16 cellular contexts compared by ENCODE assay signal in genomic region chr2:231433990-231434389, GRCh38. TPM values are rescaled to one million over a fixed set of nuclear protein-coding genes. Genes with fewer than 3 reads are reported as not detected.
DNase-seq lines count a peak whose midpoint lies in the region; ATAC-seq and TF ChIP-seq lines count a peak whose summit lies in the region.
"Had no signal": no experiment of that assay in that cellular context is flagged by ENCODE, and none has a peak within 500 bp of the region (broad histone marks: within the 10 kb centered on the region; RNA-seq: fewer than 3 reads in every experiment).

No MANE protein-coding gene starts in this region.

- H3K27ac Mint-ChIP-seq in activated CD8-positive, alpha-beta T cell treated with anti-CD3 and anti-CD28 coated beads for 36 hours = no peak overlapping the region
- no peak overlapping the region for H3K27ac Mint-ChIP-seq in activated CD8-positive, alpha-beta T cell treated with anti-CD3 and anti-CD28 coated beads, Interleukin-2, amount 10 ng/mL, durations not matched to agents 7 days and 5 days
- no peak overlapping the region for H3K27ac Mint-ChIP-seq in activated naive CD8-positive, alpha-beta T cell treated with anti-CD3 and anti-CD28 coated beads, Interleukin-2, amount 50 U/mL, for 24 hours
- no peak overlapping the region for H3K27ac Mint-ChIP-seq in activated naive CD8-positive, alpha-beta T cell treated with anti-CD3 and anti-CD28 coated beads for 36 hours
- H3K27ac Mint-ChIP-seq in GM23338 = no peak overlapping the region
- H3K27ac Mint-ChIP-seq in stimulated activated effector memory CD8-positive, alpha-beta T cell treated with anti-CD3 and anti-CD28 coated beads, Interleukin-12 subunit alpha, Interleukin-12 subunit beta, amount 100 ng/mL, for 72 hours = no peak overlapping the region
- H3K27ac Mint-ChIP-seq: CD4-positive, CD25-positive, alpha-beta regulatory T cell; H9 had no signal

- peaks cover 6% of the 10 kb centered on the region for H3K4me1 Mint-ChIP-seq in activated CD8-positive, alpha-beta T cell treated with anti-CD3 and anti-CD28 coated beads for 36 hours (ENCODE audit: low read depth)
- peaks cover 5% of the 10 kb centered on the region for H3K4me1 Mint-ChIP-seq in activated CD8-positive, alpha-beta T cell treated with anti-CD3 and anti-CD28 coated beads, Interleukin-2, amount 10 ng/mL, durations not matched to agents 7 days and 5 days (ENCODE audit: low read depth)
- H3K4me1 Mint-ChIP-seq in activated naive CD8-positive, alpha-beta T cell treated with anti-CD3 and anti-CD28 coated beads, Interleukin-2, amount 50 U/mL, for 24 hours = peaks cover 4% of the 10 kb centered on the region
- H3K4me1 Mint-ChIP-seq in activated naive CD8-positive, alpha-beta T cell treated with anti-CD3 and anti-CD28 coated beads for 36 hours = peaks cover 7% of the 10 kb centered on the region
- peaks cover 6% of the 10 kb centered on the region for H3K4me1 Mint-ChIP-seq in GM23338
- H3K4me1 Mint-ChIP-seq in stimulated activated effector memory CD8-positive, alpha-beta T cell treated with anti-CD3 and anti-CD28 coated beads, Interleukin-12 subunit alpha, Interleukin-12 subunit beta, amount 100 ng/mL, for 72 hours = no peaks in the 10 kb centered on the region

- no peaks in the 10 kb centered on the region for H3K4me1 ChIP-seq in GM23338 (ENCODE audit: insufficient read depth)
- H3K4me1 ChIP-seq: BLaER1 treated with 17β-estradiol and CSF1 and Interleukin-3, amounts not matched to agents 10 nM and 100 nM had no signal

- H3K27ac ChIP-seq in GM23338 (ENCODE audit: low read depth) = no peak overlapping the region
- H3K27ac ChIP-seq: BLaER1 treated with 17β-estradiol and CSF1 and Interleukin-3, amounts not matched to agents 10 nM and 100 nM had no signal

- no peak for DNase-seq in activated CD8-positive, alpha-beta T cell treated with anti-CD3 and anti-CD28 coated beads for 36 hours
- no peak for DNase-seq in activated CD8-positive, alpha-beta T cell treated with anti-CD3 and anti-CD28 coated beads, Interleukin-2, amount 10 ng/mL, durations not matched to agents 7 days and 5 days
- DNase-seq in activated naive CD8-positive, alpha-beta T cell treated with anti-CD3 and anti-CD28 coated beads, Interleukin-2, amount 50 U/mL, for 24 hours = no peak
- DNase-seq in activated naive CD8-positive, alpha-beta T cell treated with anti-CD3 and anti-CD28 coated beads for 36 hours = no peak
- DNase-seq in GM23338 (ENCODE audit: low spot score) = no peak
- no peak for DNase-seq in stimulated activated effector memory CD8-positive, alpha-beta T cell treated with anti-CD3 and anti-CD28 coated beads, Interleukin-12 subunit alpha, Interleukin-12 subunit beta, amount 100 ng/mL, for 72 hours (ENCODE audit: low spot score in 2 of 2)
- DNase-seq: 8988T; ACHN; Calu3; CD4-positive, CD25-positive, alpha-beta regulatory T cell; DMS 273 treated with DMSO at 0.1 percent for 48 hours; GOT3; H9 had no signal

- H4K20me1 ChIP-seq in GM23338 (replicated peaks; ENCODE audit: insufficient read depth) = no peaks in the 10 kb centered on the region
- H4K20me1 ChIP-seq: BLaER1 treated with 17β-estradiol and CSF1 and Interleukin-3, amounts not matched to agents 10 nM and 100 nM had no signal

- no peak overlapping the region for H3K4me2 ChIP-seq in GM23338
- H3K4me2 ChIP-seq: BLaER1 treated with 17β-estradiol and CSF1 and Interleukin-3, amounts not matched to agents 10 nM and 100 nM had no signal

- POLR2A ChIA-PET in activated CD8-positive, alpha-beta T cell treated with anti-CD3 and anti-CD28 coated beads for 36 hours (lab: Charles Lee) = interaction anchor here (0.6 kb wide), 1 partner anchor 377 kb away, joined by 3 read pairs; no protein-coding TSS in a partner anchor
- POLR2A ChIA-PET in activated CD8-positive, alpha-beta T cell treated with anti-CD3 and anti-CD28 coated beads, Interleukin-2, amount 10 ng/mL, durations not matched to agents 7 days and 5 days (lab: Charles Lee) = no interaction called here

- H3F3A ChIP-seq in GM23338 (replicated peaks; ENCODE audit: low read depth) = 0 out of 2 replicates have a peak, but pooled peaks cover 8% of the 10 kb centered on the region

- no peaks in the 10 kb centered on the region for H3K27me3 ChIP-seq in GM23338 (ENCODE audit: insufficient read depth)
- H3K27me3 ChIP-seq: BLaER1 treated with 17β-estradiol and CSF1 and Interleukin-3, amounts not matched to agents 10 nM and 100 nM had no signal

- no peaks in the 10 kb centered on the region for H3K27me3 Mint-ChIP-seq in activated CD8-positive, alpha-beta T cell treated with anti-CD3 and anti-CD28 coated beads for 36 hours
- H3K27me3 Mint-ChIP-seq in activated CD8-positive, alpha-beta T cell treated with anti-CD3 and anti-CD28 coated beads, Interleukin-2, amount 10 ng/mL, durations not matched to agents 7 days and 5 days (ENCODE audit: low read depth) = no peaks in the 10 kb centered on the region
- H3K27me3 Mint-ChIP-seq in activated naive CD8-positive, alpha-beta T cell treated with anti-CD3 and anti-CD28 coated beads, Interleukin-2, amount 50 U/mL, for 24 hours = peaks cover 10% of the 10 kb centered on the region
- no peaks in the 10 kb centered on the region for H3K27me3 Mint-ChIP-seq in activated naive CD8-positive, alpha-beta T cell treated with anti-CD3 and anti-CD28 coated beads for 36 hours
- H3K27me3 Mint-ChIP-seq in GM23338 (ENCODE audit: insufficient read depth, low read depth, poor library complexity) = peaks cover 9% of the 10 kb centered on the region

- peaks cover 17% of the 10 kb centered on the region for H3K9me3 Mint-ChIP-seq in activated CD8-positive, alpha-beta T cell treated with anti-CD3 and anti-CD28 coated beads for 36 hours
- peaks cover 6% of the 10 kb centered on the region for H3K9me3 Mint-ChIP-seq in activated CD8-positive, alpha-beta T cell treated with anti-CD3 and anti-CD28 coated beads, Interleukin-2, amount 10 ng/mL, durations not matched to agents 7 days and 5 days (ENCODE audit: insufficient read depth)
- peaks cover 17% of the 10 kb centered on the region for H3K9me3 Mint-ChIP-seq in activated naive CD8-positive, alpha-beta T cell treated with anti-CD3 and anti-CD28 coated beads, Interleukin-2, amount 50 U/mL, for 24 hours
- H3K9me3 Mint-ChIP-seq in activated naive CD8-positive, alpha-beta T cell treated with anti-CD3 and anti-CD28 coated beads for 36 hours = peaks cover 15% of the 10 kb centered on the region
- peaks cover 9% of the 10 kb centered on the region; the same call in 2 of the 3 replicates for H3K9me3 Mint-ChIP-seq in GM23338
- H3K9me3 Mint-ChIP-seq in stimulated activated effector memory CD8-positive, alpha-beta T cell treated with anti-CD3 and anti-CD28 coated beads, Interleukin-12 subunit alpha, Interleukin-12 subunit beta, amount 100 ng/mL, for 72 hours = peaks cover 13% of the 10 kb centered on the region

- CTCF ChIA-PET in activated CD8-positive, alpha-beta T cell treated with anti-CD3 and anti-CD28 coated beads for 36 hours (lab: Charles Lee) = no interaction called here
- CTCF ChIA-PET in activated CD8-positive, alpha-beta T cell treated with anti-CD3 and anti-CD28 coated beads, Interleukin-2, amount 10 ng/mL, durations not matched to agents 7 days and 5 days (lab: Charles Lee) = interaction anchor here (1.6 kb wide), 1 partner anchor 18 kb away, joined by 4 read pairs; no protein-coding TSS in a partner anchor

- H2AFZ ChIP-seq in GM23338 = 0 out of 2 replicates have a peak overlapping the region, but pooled peaks have one; percentile 32

- H3K79me2 ChIP-seq in GM23338 (replicated peaks; ENCODE audit: insufficient read depth) = no peaks in the 10 kb centered on the region

- no peak overlapping the region for H3K4me3 ChIP-seq in GM23338
- H3K4me3 ChIP-seq: BLaER1 treated with 17β-estradiol and CSF1 and Interleukin-3, amounts not matched to agents 10 nM and 100 nM; GM12878 had no signal

- no peaks in the 10 kb centered on the region for H3K9me2 ChIP-seq in GM23338 (ENCODE audit: insufficient read depth)

- H3K36me3 Mint-ChIP-seq in activated CD8-positive, alpha-beta T cell treated with anti-CD3 and anti-CD28 coated beads for 36 hours (ENCODE audit: low read depth) = peaks cover 7% of the 10 kb centered on the region
- H3K36me3 Mint-ChIP-seq in activated CD8-positive, alpha-beta T cell treated with anti-CD3 and anti-CD28 coated beads, Interleukin-2, amount 10 ng/mL, durations not matched to agents 7 days and 5 days (ENCODE audit: low read depth) = peaks cover 4% of the 10 kb centered on the region
- H3K36me3 Mint-ChIP-seq in activated naive CD8-positive, alpha-beta T cell treated with anti-CD3 and anti-CD28 coated beads, Interleukin-2, amount 50 U/mL, for 24 hours (ENCODE audit: low read depth) = peaks cover 6% of the 10 kb centered on the region
- H3K36me3 Mint-ChIP-seq in activated naive CD8-positive, alpha-beta T cell treated with anti-CD3 and anti-CD28 coated beads for 36 hours = peaks cover 5% of the 10 kb centered on the region
- no peaks in the 10 kb centered on the region; the same call in 1 of the 3 replicates for H3K36me3 Mint-ChIP-seq in GM23338 (ENCODE audit: low read depth)
- H3K36me3 Mint-ChIP-seq in stimulated activated effector memory CD8-positive, alpha-beta T cell treated with anti-CD3 and anti-CD28 coated beads, Interleukin-12 subunit alpha, Interleukin-12 subunit beta, amount 100 ng/mL, for 72 hours = no peaks in the 10 kb centered on the region
- H3K36me3 Mint-ChIP-seq: CD4-positive, CD25-positive, alpha-beta regulatory T cell had no signal

- peak; percentile 51 for ATAC-seq in activated CD8-positive, alpha-beta T cell treated with anti-CD3 and anti-CD28 coated beads for 36 hours
- ATAC-seq in activated CD8-positive, alpha-beta T cell treated with anti-CD3 and anti-CD28 coated beads, Interleukin-2, amount 10 ng/mL, durations not matched to agents 7 days and 5 days = no peak
- ATAC-seq in activated naive CD8-positive, alpha-beta T cell treated with anti-CD3 and anti-CD28 coated beads, Interleukin-2, amount 50 U/mL, for 24 hours = peak; percentile 43
- ATAC-seq in GM23338 = no peak
- peak; percentile 51 for ATAC-seq in stimulated activated effector memory CD8-positive, alpha-beta T cell treated with anti-CD3 and anti-CD28 coated beads, Interleukin-12 subunit alpha, Interleukin-12 subunit beta, amount 100 ng/mL, for 72 hours
- ATAC-seq in GM21576 (IDR thresholded peaks at IDR 0.05; ENCODE audit: unreplicated experiment) = no peak
- ATAC-seq: GM12878 had no signal

- H3K36me3 ChIP-seq in GM23338 (ENCODE audit: insufficient read depth) = no peaks in the 10 kb centered on the region
- H3K36me3 ChIP-seq: BLaER1 treated with 17β-estradiol and CSF1 and Interleukin-3, amounts not matched to agents 10 nM and 100 nM had no signal

- intact Hi-C loops in activated CD8-positive, alpha-beta T cell treated with anti-CD3 and anti-CD28 coated beads for 36 hours (cut with micrococcal nuclease) = no loop called here

- H3K4me3 Mint-ChIP-seq in activated CD8-positive, alpha-beta T cell treated with anti-CD3 and anti-CD28 coated beads for 36 hours = no peak overlapping the region
- H3K4me3 Mint-ChIP-seq in activated CD8-positive, alpha-beta T cell treated with anti-CD3 and anti-CD28 coated beads, Interleukin-2, amount 10 ng/mL, durations not matched to agents 7 days and 5 days = no peak overlapping the region
- no peak overlapping the region for H3K4me3 Mint-ChIP-seq in activated naive CD8-positive, alpha-beta T cell treated with anti-CD3 and anti-CD28 coated beads, Interleukin-2, amount 50 U/mL, for 24 hours
- H3K4me3 Mint-ChIP-seq in activated naive CD8-positive, alpha-beta T cell treated with anti-CD3 and anti-CD28 coated beads for 36 hours = no peak overlapping the region
- H3K4me3 Mint-ChIP-seq in GM23338 = no peak overlapping the region
- no peak overlapping the region for H3K4me3 Mint-ChIP-seq in stimulated activated effector memory CD8-positive, alpha-beta T cell treated with anti-CD3 and anti-CD28 coated beads, Interleukin-12 subunit alpha, Interleukin-12 subunit beta, amount 100 ng/mL, for 72 hours
- H3K4me3 Mint-ChIP-seq: CD4-positive, CD25-positive, alpha-beta regulatory T cell; H9 had no signal

- no peak for TF ChIP-seq CTCF in activated CD8-positive, alpha-beta T cell treated with anti-CD3 and anti-CD28 coated beads for 36 hours (IDR thresholded peaks at IDR 0.05)
- no peak for TF ChIP-seq CTCF in GM23338 (conservative IDR thresholded peaks at IDR 0.05; ENCODE audit: low read depth in 2 of 2)

RNA-seq across cellular contexts. Expression of gene NCL, which starts 30.3 kb away (rescaled TPM):
- total RNA-seq in activated CD8-positive, alpha-beta T cell treated with anti-CD3 and anti-CD28 coated beads for 36 hours = 1,000 to 10,000 TPM; 1,312 to 1,361 TPM
- 100 to 1,000 TPM; 665 to 686 TPM for total RNA-seq in activated CD8-positive, alpha-beta T cell treated with anti-CD3 and anti-CD28 coated beads, Interleukin-2, amount 10 ng/mL, durations not matched to agents 7 days and 5 days
- total RNA-seq in activated naive CD8-positive, alpha-beta T cell treated with anti-CD3 and anti-CD28 coated beads for 36 hours = 1,000 to 10,000 TPM; 2,049 to 2,118 TPM
- 439 and 678 TPM in 2 replicates for total RNA-seq in GM23338 (2014; rRNA removed; shearing (Covaris generic))
- polyA plus RNA-seq in GM23338 (2016; fragmentation: Nextera tagmentation; extraction: Ambion mirVana) = 2,192 and 2,269 TPM in 2 replicates

RNA-seq across cellular contexts. Expression of gene B3GNT7, which starts 38.5 kb away (rescaled TPM):
- under 1 TPM in 1 of 2 experiments, not detected in 1; 0.29 TPM for total RNA-seq in activated CD8-positive, alpha-beta T cell treated with anti-CD3 and anti-CD28 coated beads for 36 hours
- total RNA-seq in activated CD8-positive, alpha-beta T cell treated with anti-CD3 and anti-CD28 coated beads, Interleukin-2, amount 10 ng/mL, durations not matched to agents 7 days and 5 days = under 1 TPM; 0.26 to 0.34 TPM
- total RNA-seq in activated naive CD8-positive, alpha-beta T cell treated with anti-CD3 and anti-CD28 coated beads for 36 hours = under 1 TPM; 0.14 to 0.25 TPM
- total RNA-seq in GM23338 (2014; rRNA removed; shearing (Covaris generic)) = 78.1 and 89.4 TPM in 2 replicates
- polyA plus RNA-seq in GM23338 (2016; fragmentation: Nextera tagmentation; extraction: Ambion mirVana) = 44.2 and 47.1 TPM in 2 replicates
- total RNA-seq: CD4-positive, CD25-positive, alpha-beta regulatory T cell had no signal
- polyA plus RNA-seq: CD4-positive, CD25-positive, alpha-beta regulatory T cell had no signal

Comparison
In these comparisons a context has a peak if more than half of its experiments do, and no peak if none do; other contexts are left out.
1. ATAC-seq: peak in activated CD8-positive, alpha-beta T cell treated with anti-CD3 and anti-CD28 coated beads for 36 hours (single experiment), activated naive CD8-positive, alpha-beta T cell treated with anti-CD3 and anti-CD28 coated beads, Interleukin-2, amount 50 U/mL, for 24 hours (single experiment) and stimulated activated effector memory CD8-positive, alpha-beta T cell treated with anti-CD3 and anti-CD28 coated beads, Interleukin-12 subunit alpha, Interleukin-12 subunit beta, amount 100 ng/mL, for 72 hours (single experiment); none in activated CD8-positive, alpha-beta T cell treated with anti-CD3 and anti-CD28 coated beads, Interleukin-2, amount 10 ng/mL, durations not matched to agents 7 days and 5 days (single experiment), GM23338 (single experiment) and GM21576 (single experiment).
2. RNA of gene B3GNT7, which starts 38.5 kb away (total RNA-seq): 78.1 to 89.4 TPM in GM23338; 0.26 to 0.34 TPM in activated CD8-positive, alpha-beta T cell treated with anti-CD3 and anti-CD28 coated beads, Interleukin-2, amount 10 ng/mL, durations not matched to agents 7 days and 5 days, 0.29 TPM in activated CD8-positive, alpha-beta T cell treated with anti-CD3 and anti-CD28 coated beads for 36 hours and 0.14 to 0.25 TPM in activated naive CD8-positive, alpha-beta T cell treated with anti-CD3 and anti-CD28 coated beads for 36 hours; every median in the first group is over 10 times any median in the second.